ENCODE assay signal across 21 cellular contexts in the genomic region with DNA sequence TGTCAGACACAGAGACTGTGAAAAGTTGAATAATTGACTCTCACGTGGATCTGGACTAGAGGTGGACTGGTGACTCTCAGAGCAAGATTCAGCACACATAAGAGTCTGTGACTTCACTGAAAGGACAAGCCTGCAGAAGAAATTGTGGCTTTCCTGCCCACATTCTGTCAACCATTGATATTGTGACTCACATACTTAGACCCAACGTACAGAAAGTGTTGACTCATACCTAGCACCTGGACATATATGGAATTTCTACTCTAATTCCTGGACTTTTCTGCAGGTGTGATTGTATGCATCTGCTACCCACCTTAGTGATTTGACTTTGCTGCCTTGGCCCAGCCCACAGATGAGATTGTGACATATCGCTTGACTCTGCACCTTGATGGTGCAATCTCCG. TPM values are rescaled to one million over a fixed set of nuclear protein-coding genes. Genes with fewer than 3 reads are reported as not detected.
DNase-seq lines count a peak whose midpoint lies in the region; ATAC-seq and TF ChIP-seq lines count a peak whose summit lies in the region.
"Had no signal": no experiment of that assay in that cellular context is flagged by ENCODE, and none has a peak within 500 bp of the region (broad histone marks: within the 10 kb centered on the region; RNA-seq: fewer than 3 reads in every experiment).

No MANE protein-coding gene starts in this region.

- no peak for TF ChIP-seq POLR2A in spleen (IDR thresholded peaks at IDR 0.05)

- intact Hi-C loops in PC-3 (cut with micrococcal nuclease), result no loop called here
- intact Hi-C loops in spleen (cut with DNase I; ENCODE audit: low total_unique reads), result no loop called here

- no peaks in the 10 kb centered on the region for H3K27me3 ChIP-seq in PC-3 (ENCODE audit: low read length)
- H3K27me3 ChIP-seq in foreskin keratinocyte, result no peaks in the 10 kb centered on the region
- no peaks in the 10 kb centered on the region for H3K27me3 ChIP-seq in spleen (replicated peaks in 1 of 7)
- H3K27me3 ChIP-seq: BLaER1 had no signal

- H3K9ac ChIP-seq in PC-3 (ENCODE audit: low read length), result no peak overlapping the region
- H3K9ac ChIP-seq: BLaER1, SK-N-SH had no signal

- H3K27ac ChIP-seq in PC-3 (ENCODE audit: low read length), result no peak overlapping the region
- H3K27ac ChIP-seq in foreskin keratinocyte, result no peak overlapping the region
- no peak overlapping the region for H3K27ac ChIP-seq in spleen
- H3K27ac ChIP-seq: BLaER1 had no signal

- peaks cover 14% of the 10 kb centered on the region; the same call in 1 of the 2 replicates for H3K36me3 ChIP-seq in PC-3 (ENCODE audit: low read depth, low read length)
- no peaks in the 10 kb centered on the region for H3K36me3 ChIP-seq in spleen

- ATAC-seq in PC-3 (no peak), foreskin keratinocyte (peak; percentile 78)
- ATAC-seq: K562 had no signal

- H2AFZ ChIP-seq in PC-3 (ENCODE audit: low read length), result no peak overlapping the region

- no peaks in the 10 kb centered on the region for H3K4me1 ChIP-seq in PC-3 (ENCODE audit: insufficient read depth, low read length)
- H3K4me1 ChIP-seq in foreskin keratinocyte, result no peaks in the 10 kb centered on the region
- no peaks in the 10 kb centered on the region for H3K4me1 ChIP-seq in spleen
- H3K4me1 ChIP-seq: BLaER1 had no signal

- TF ChIP-seq CTCF in PC-3 (conservative IDR thresholded peaks at IDR 0.05; ENCODE audit: low read depth, low read length), result no peak
- TF ChIP-seq CTCF in foreskin keratinocyte (conservative IDR thresholded peaks at IDR 0.05), result no peak
- no peak for TF ChIP-seq CTCF in spleen (IDR thresholded peaks at IDR 0.05 in 8 of 11, conservative IDR thresholded peaks at IDR 0.05 in 3 of 11)

- CTCF ChIA-PET in PC-3 (lab: Charles Lee), result no interaction called here

- peaks cover 18% of the 10 kb centered on the region; the same call in 1 of the 2 replicates for H3K9me3 ChIP-seq in PC-3 (ENCODE audit: low read length)
- peaks cover 0 to 59% (median 16%) of the 10 kb centered on the region in 8 donors for H3K9me3 ChIP-seq in spleen
- H3K9me3 ChIP-seq: SK-N-SH had no signal

- no peaks in the 10 kb centered on the region for H4K20me1 ChIP-seq in PC-3 (ENCODE audit: low read length)
- H4K20me1 ChIP-seq: BLaER1 had no signal

- no peaks in the 10 kb centered on the region for H3K9me2 ChIP-seq in PC-3 (replicated peaks; ENCODE audit: low read length)
- H3K9me2 ChIP-seq: SK-N-SH had no signal

- POLR2A ChIA-PET in PC-3 (lab: Charles Lee; ENCODE audit: unreplicated experiment), result no interaction called here

- no peaks in the 10 kb centered on the region for H3F3A ChIP-seq in PC-3 (ENCODE audit: low read length, unreplicated experiment)

- 82 to 94% (median 90%) methylated on average over 4 of the region's 4 CpGs for WGBS in spleen, 5 donors

- no TSS peak for BruUV-seq in PC-3 (replicated peaks; lab: Mats Ljungman, UMichigan)

- DNase-seq in A172 (ENCODE audit: low spot score), result peak; percentile 1
- DNase-seq in PC-3, result peak; percentile 47
- DNase-seq in astrocyte of the hippocampus (ENCODE audit: low read depth, low spot score), result peak; percentile 9
- peak; percentile 70 to 90 for DNase-seq in foreskin keratinocyte
- no peak for DNase-seq in NCI-H526 (lab: John Stamatoyannopoulos, UW)
- no peak for DNase-seq in spleen
- DNase-seq in stimulated activated CD4-positive, alpha-beta T cell treated with anti-CD3 and anti-CD28 coated beads, Interleukin-1b, Interleukin-23, amount 100 ng/mL, for 48 hours, result no peak
- no peak for DNase-seq in GM03348 (ENCODE audit: low spot score)
- DNase-seq: CD4-positive, alpha-beta T cell; DMS79; Kasumi-1; MV-4-11; NCI-H1105; NCI-H1436 treated with DMSO at 0.1 percent for 48 hours; NCI-H1930; NCI-H2107; NCI-H446; NCI-H526 treated with DMSO at 0.1 percent for 48 hours; SK-N-SH had no signal

- H3K79me2 ChIP-seq in PC-3 (ENCODE audit: low read length), result no peaks in the 10 kb centered on the region

- H3K4me3 ChIP-seq in PC-3 (ENCODE audit: low read length) (no peak overlapping the region), spleen (no peak overlapping the region)
- H3K4me3 ChIP-seq: BLaER1, K562 had no signal

- no peak overlapping the region for H3K4me2 ChIP-seq in PC-3 (ENCODE audit: low read length)
- H3K4me2 ChIP-seq: BLaER1, SK-N-SH had no signal

RNA-seq across cellular contexts. Expression of a gene that starts 15.6 kb away (rescaled TPM):
- total RNA-seq in A172 (2014; rRNA removed; shearing (Covaris generic)), result 1.4 and 2.5 TPM in 2 replicates
- total RNA-seq in PC-3 (2014; rRNA removed) (0.86 and 1.2 TPM in 2 replicates), foreskin keratinocyte (1.5 and 2.8 TPM in 2 replicates), spleen (1 to 10 TPM in 2 of 7 donors, under 1 TPM in 3, not detected in 2; 0.40 to 1.4 (median 0.80) TPM)
- polyA plus RNA-seq in foreskin keratinocyte (0.16 and 0.26 TPM in 2 replicates), spleen (under 1 TPM; 0.02 to 0.19 (median 0.11) TPM)
- total RNA-seq: CD4-positive, alpha-beta T cell had no signal

Comparison
In these comparisons a context has a peak if more than half of its experiments do, and no peak if none do; other contexts are left out.
1. DNase-seq: peak in A172 (single experiment), PC-3 (single experiment), astrocyte of the hippocampus (single experiment) and foreskin keratinocyte (2 of 2); none in NCI-H526 (0 of 2), spleen (single experiment), stimulated activated CD4-positive, alpha-beta T cell treated with anti-CD3 and anti-CD28 coated beads, Interleukin-1b, Interleukin-23, amount 100 ng/mL, for 48 hours (single experiment) and GM03348 (single experiment).